8 cellular contexts compared by ENCODE assay signal in the genomic region with DNA sequence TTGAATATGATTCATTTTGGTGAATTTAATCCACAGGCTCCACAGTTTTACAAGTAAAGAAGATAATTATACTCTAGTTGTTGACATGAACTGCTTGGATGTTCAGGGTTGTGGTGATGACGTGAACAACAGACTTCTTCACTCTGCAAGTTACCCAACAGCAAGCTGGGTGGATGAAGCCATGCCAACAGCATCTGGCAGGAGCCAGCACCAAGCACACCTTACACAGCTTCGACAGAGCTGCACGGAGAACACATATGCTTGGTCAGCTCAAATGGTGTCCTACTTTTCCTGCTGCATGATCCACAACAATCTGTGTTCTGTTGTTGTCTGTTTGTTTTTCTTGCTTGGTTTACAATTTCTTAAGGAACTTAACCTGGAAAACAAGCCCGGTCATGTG. TPM values are rescaled to one million over a fixed set of nuclear protein-coding genes. Genes with fewer than 3 reads are reported as not detected.
DNase-seq lines count a peak whose midpoint lies in the region; ATAC-seq and TF ChIP-seq lines count a peak whose summit lies in the region.

No MANE protein-coding gene starts in this region.

- H3K27me3 Mint-ChIP-seq in T-helper 17 cell = no peaks in the 10 kb centered on the region

- intact Hi-C loops in lower lobe of right lung (cut with DNase I) = no loop called here

- ATAC-seq in T-helper 17 cell (no peak), lower lobe of right lung (no peak), GM19351 (IDR thresholded peaks at IDR 0.05; ENCODE audit: unreplicated experiment) (no peak), GM21786 (IDR thresholded peaks at IDR 0.05; ENCODE audit: unreplicated experiment) (no peak)

- no peak overlapping the region for H3K4me3 Mint-ChIP-seq in T-helper 17 cell

- H3K4me3 ChIP-seq in ectodermal cell (ENCODE audit: insufficient read depth, low read depth, low read length) (no peak overlapping the region), lower lobe of right lung (peak overlapping the region; percentile 6), suprapubic skin (no peak overlapping the region)

- peak overlapping the region; percentile 38 for H3K27ac ChIP-seq in ectodermal cell (ENCODE audit: insufficient read depth, low read depth, low read length, poor library complexity, severe bottlenecking)
- H3K27ac ChIP-seq in lower lobe of right lung = peak overlapping the region; percentile 84
- peak overlapping the region; percentile 87 for H3K27ac ChIP-seq in suprapubic skin

- H3K36me3 ChIP-seq in ectodermal cell (ENCODE audit: control insufficient read depth, insufficient read depth, low read length) (no peaks in the 10 kb centered on the region), lower lobe of right lung (no peaks in the 10 kb centered on the region), suprapubic skin (no peaks in the 10 kb centered on the region)

- H3K9me3 ChIP-seq in T-helper 17 cell (ENCODE audit: control insufficient read depth, low read length, poor library complexity, severe bottlenecking) (no peaks in the 10 kb centered on the region), ectodermal cell (ENCODE audit: control insufficient read depth, low read length) (no peaks in the 10 kb centered on the region), lower lobe of right lung (no peaks in the 10 kb centered on the region), suprapubic skin (no peaks in the 10 kb centered on the region)

- TF ChIP-seq POLR2A in suprapubic skin (IDR thresholded peaks at IDR 0.05) = no peak

- peak overlapping the region; percentile 11 for H3K27ac Mint-ChIP-seq in T-helper 17 cell

- peaks cover 56% of the 10 kb centered on the region for H3K4me1 Mint-ChIP-seq in T-helper 17 cell

- peaks cover 12% of the 10 kb centered on the region for H3K4me1 ChIP-seq in ectodermal cell (ENCODE audit: control insufficient read depth, insufficient read depth, low read length)
- H3K4me1 ChIP-seq in lower lobe of right lung = peaks cover 100% of the 10 kb centered on the region
- peaks cover 77% of the 10 kb centered on the region for H3K4me1 ChIP-seq in suprapubic skin

- no peak for DNase-seq in T-helper 17 cell
- no peak for DNase-seq in lower lobe of right lung
- DNase-seq in suprapubic skin (ENCODE audit: low spot score in 2 of 2) = no peak
- no peak for DNase-seq in SW480 (ENCODE audit: low spot score)
- no peak for DNase-seq in GOT3 (lab: John Stamatoyannopoulos, UW)

- peaks cover 1% of the 10 kb centered on the region for H3K36me3 Mint-ChIP-seq in T-helper 17 cell (ENCODE audit: low read depth)

- WGBS in ectodermal cell, 2 experiments = 89 to 92% methylated on average over 4 of the region's 4 CpGs
- 42% methylated on average over 4 of the region's 4 CpGs for WGBS in suprapubic skin

- no peak for TF ChIP-seq CTCF in lower lobe of right lung (IDR thresholded peaks at IDR 0.05)
- TF ChIP-seq CTCF in suprapubic skin (IDR thresholded peaks at IDR 0.05) = no peak

- no peak for TF ChIP-seq EP300 in suprapubic skin (IDR thresholded peaks at IDR 0.05)

- H3K27me3 ChIP-seq in ectodermal cell (ENCODE audit: control insufficient read depth, insufficient read depth, low read length, poor library complexity, severe bottlenecking) (no peaks in the 10 kb centered on the region), lower lobe of right lung (ENCODE audit: low read depth) (no peaks in the 10 kb centered on the region), suprapubic skin (no peaks in the 10 kb centered on the region)

RNA-seq across cellular contexts. Expression of a gene that starts 9.8 kb away (rescaled TPM):
- total RNA-seq in T-helper 17 cell (10 to 100 TPM; 15.7 to 18.9 TPM), lower lobe of right lung (42.9 TPM), suprapubic skin (10 to 100 TPM in 2 of 4 donors, 1 to 10 TPM in 2; 9.2 to 22.8 (median 13.4) TPM)
- 9.1 TPM for polyA plus RNA-seq in ectodermal cell (2013, experiment 1 of 4)
- polyA plus RNA-seq in ectodermal cell (2013, experiment 2 of 4) = 9.9 TPM
- 7.7 TPM for polyA plus RNA-seq in ectodermal cell (2013, experiment 3 of 4)
- polyA plus RNA-seq in ectodermal cell (2013, experiment 4 of 4) = 7.9 TPM

RNA-seq across cellular contexts. Expression of a gene that starts 35.8 kb away (rescaled TPM):
- total RNA-seq in T-helper 17 cell (1 to 10 TPM; 8.4 to 9.6 TPM), lower lobe of right lung (28.8 TPM), suprapubic skin (10 to 100 TPM; 13.7 to 76.1 (median 54.1) TPM)
- polyA plus RNA-seq in ectodermal cell (2013, experiment 1 of 4) = 127 TPM
- 121 TPM for polyA plus RNA-seq in ectodermal cell (2013, experiment 2 of 4)
- 85.4 TPM for polyA plus RNA-seq in ectodermal cell (2013, experiment 3 of 4)
- 86.6 TPM for polyA plus RNA-seq in ectodermal cell (2013, experiment 4 of 4)
